27 cellular contexts compared by ENCODE assay signal in genomic region chr2:41068740-41069139, GRCh38.
"Had no signal": no experiment of that assay in that cellular context is flagged by ENCODE, and none has a peak within 500 bp of the region (broad histone marks: within the 10 kb centered on the region; RNA-seq: fewer than 3 reads in every experiment).

No MANE protein-coding gene starts in this region.

- ATAC-seq: activated naive CD4-positive, alpha-beta T cell treated with anti-CD3 and anti-CD28 coated beads, Interleukin-2, amount 50 U/mL, for 72 hours; activated T-cell treated with anti-CD3 and anti-CD28 coated beads, Interleukin-2, amount 50 U/mL, for 72 hours; heart right ventricle; left lobe of liver; lower lobe of right lung; naive thymus-derived CD8-positive, alpha-beta T cell; pancreas; sciatic nerve; stimulated activated naive CD8-positive, alpha-beta T cell treated with anti-CD3 and anti-CD28 coated beads, Interleukin-15, Interleukin-2, amounts not matched to agents 100 U/mL and 50 U/mL, for 24 hours had no signal

- H3K27me3 Mint-ChIP-seq: naive thymus-derived CD8-positive, alpha-beta T cell had no signal

- H3K9me3 Mint-ChIP-seq: activated T-cell treated with anti-CD3 and anti-CD28 coated beads, Interleukin-2, amount 50 U/mL, for 72 hours; neural crest cell had no signal

- H3K4me3 Mint-ChIP-seq: activated T-cell treated with anti-CD3 and anti-CD28 coated beads, Interleukin-2, amount 50 U/mL, for 72 hours; naive thymus-derived CD8-positive, alpha-beta T cell; neural crest cell had no signal

- H3K27ac Mint-ChIP-seq: activated naive CD4-positive, alpha-beta T cell treated with anti-CD3 and anti-CD28 coated beads, Interleukin-2, amount 50 U/mL, for 72 hours; activated T-cell treated with anti-CD3 and anti-CD28 coated beads, Interleukin-2, amount 50 U/mL, for 72 hours; naive thymus-derived CD8-positive, alpha-beta T cell had no signal

- DNase-seq: activated CD4-positive, alpha-beta T cell treated with anti-CD3 and anti-CD28 coated beads for 4 hours; activated CD4-positive, alpha-beta T cell treated with anti-CD3 and anti-CD28 coated beads, Interleukin-2, amount 50 U/mL, for 4 hours; activated naive CD4-positive, alpha-beta T cell; activated T-cell treated with anti-CD3 and anti-CD28 coated beads for 4 hours; activated T-cell treated with anti-CD3 and anti-CD28 coated beads, Interleukin-2, amount 50 U/mL, for 72 hours; anterior cingulate cortex; dermis blood vessel endothelial cell; effector CD4-positive, alpha-beta T cell; esophagus squamous epithelium; foreskin melanocyte; heart right ventricle; kidney glomerular epithelial cell; lower lobe of right lung; mesenchymal stem cell; naive thymus-derived CD8-positive, alpha-beta T cell; nucleus accumbens; pancreas; retina; stimulated activated CD4-positive, alpha-beta T cell treated with anti-CD3 and anti-CD28 coated beads, Interleukin-12 subunit alpha, Interleukin-12 subunit beta, amount 100 ng/mL, for 4 hours; stimulated activated CD4-positive, alpha-beta T cell treated with anti-CD3 and anti-CD28 coated beads, Interleukin-4, amount 100 ng/mL, for 1 hour; stimulated activated naive CD8-positive, alpha-beta T cell treated with anti-CD3 and anti-CD28 coated beads, Interleukin-15, Interleukin-2, amounts not matched to agents 100 U/mL and 50 U/mL, for 24 hours; testis; transverse colon had no signal

- H3K36me3 Mint-ChIP-seq: activated naive CD4-positive, alpha-beta T cell treated with anti-CD3 and anti-CD28 coated beads, Interleukin-2, amount 50 U/mL, for 72 hours; naive thymus-derived CD8-positive, alpha-beta T cell had no signal

- H3K4me1 Mint-ChIP-seq: naive thymus-derived CD8-positive, alpha-beta T cell; neural crest cell had no signal
